In genomic region chr14:58244556-58245387, GRCh38 we compare ENCODE assay signal across 8 cellular contexts. TPM values are rescaled to one million over a fixed set of nuclear protein-coding genes. Genes with fewer than 3 reads are reported as not detected.
DNase-seq lines count a peak whose midpoint lies in the region; ATAC-seq and TF ChIP-seq lines count a peak whose summit lies in the region.

Gene PSMA3, plus strand, starts transcription at chr14:58244843. Its CDS starts 78 bp downstream, at chr14:58244921.

- H3K4me1 ChIP-seq in prostate gland (replicated peaks) (no peaks in the 10 kb centered on the region), urinary bladder (ENCODE audit: insufficient read depth) (no peaks in the 10 kb centered on the region)

- H3K4me3 ChIP-seq in prostate gland: peak within 1 kb of the TSS; percentile 67 to 73
- H3K4me3 ChIP-seq in urinary bladder (ENCODE audit: low read depth, low read length): peak within 1 kb of the TSS; percentile 67

- no peaks in the 10 kb centered on the region for H3K9me3 ChIP-seq in prostate gland

- intact Hi-C loops in T-helper 2 cell treated with Interferon-gamma antibody and Interleukin-4, amounts not matched to agents 100 ng/mL and 5 ng/mL, for 36 hours (cut with micrococcal nuclease): loop anchor here (1.0 kb wide), 6 partner anchors 45 to 1240 kb away; partner anchors contain the start of genes ARID4A, DAAM1, JKAMP and KIAA0586
- intact Hi-C loops in left ventricle myocardium superior (cut with micrococcal nuclease): loop anchor here (10.0 kb wide), 1 partner anchor 50 kb away; the partner anchor contains the start of gene ARID4A
- intact Hi-C loops in prostate gland (cut with DNase I): loop anchor here (5.0 kb wide), 1 partner anchor 53 kb away; the partner anchor contains the start of gene ARID4A

- no peaks in the 10 kb centered on the region for H3K27me3 ChIP-seq in prostate gland (replicated peaks; ENCODE audit: insufficient read depth)

- ATAC-seq in GM18499 (IDR thresholded peaks at IDR 0.05; ENCODE audit: insufficient read depth, unreplicated experiment) (peak; percentile 89), HG02943 (IDR thresholded peaks at IDR 0.05; ENCODE audit: low read depth, unreplicated experiment) (peak; percentile 91), left ventricle myocardium superior (peak; percentile 94)

- peak; percentile 68 for TF ChIP-seq POLR2A in prostate gland (IDR thresholded peaks at IDR 0.05)

- peak in 1 of 4 experiments; percentile 1 for TF ChIP-seq CTCF in prostate gland (IDR thresholded peaks at IDR 0.05)

- H3K27ac ChIP-seq in prostate gland (peak within 1 kb of the TSS; percentile 91 to 95), urinary bladder (ENCODE audit: low read depth) (peak within 1 kb of the TSS; percentile 82)

- H3K36me3 ChIP-seq in prostate gland (no peaks in the 10 kb centered on the region), urinary bladder (ENCODE audit: insufficient read depth) (no peaks in the 10 kb centered on the region)

- DNase-seq in NCI-H187 treated with DMSO at 0.1 percent for 48 hours (lab: John Stamatoyannopoulos, UW) (peak; percentile 98), anterior cingulate cortex (lab: John Stamatoyannopoulos, UW) (peak; percentile 76 to 99 (median 96)), left ventricle myocardium superior (peak; percentile 97), prostate gland (ENCODE audit: low spot score) (peak; percentile 97)

- WGBS in prostate gland: under 1% methylated on average over 50 of the region's 50 CpGs
- WGBS in urinary bladder: under 1% methylated on average over 50 of the region's 50 CpGs

RNA-seq across cellular contexts. Expression of gene PSMA3, which starts in this region (rescaled TPM):
- 354 and 356 TPM in 2 replicates for total RNA-seq in T-helper 2 cell treated with Interferon-gamma antibody and Interleukin-4, amounts not matched to agents 100 ng/mL and 5 ng/mL, for 36 hours
- total RNA-seq in left ventricle myocardium superior: 163 TPM
- total RNA-seq in prostate gland: 10 to 100 TPM; 76.8 to 93.7 TPM
- total RNA-seq in urinary bladder: 63.4 TPM
- polyA plus RNA-seq in urinary bladder: 126 TPM

Comparison
In these comparisons a context has a peak if more than half of its experiments do, and no peak if none do; other contexts are left out.
1. Peak in every context shown above with its lines: DNase-seq, ATAC-seq, H3K4me3 ChIP-seq and H3K27ac ChIP-seq.